Comparison of ENCODE assay signal across 11 cellular contexts in the genomic region with DNA sequence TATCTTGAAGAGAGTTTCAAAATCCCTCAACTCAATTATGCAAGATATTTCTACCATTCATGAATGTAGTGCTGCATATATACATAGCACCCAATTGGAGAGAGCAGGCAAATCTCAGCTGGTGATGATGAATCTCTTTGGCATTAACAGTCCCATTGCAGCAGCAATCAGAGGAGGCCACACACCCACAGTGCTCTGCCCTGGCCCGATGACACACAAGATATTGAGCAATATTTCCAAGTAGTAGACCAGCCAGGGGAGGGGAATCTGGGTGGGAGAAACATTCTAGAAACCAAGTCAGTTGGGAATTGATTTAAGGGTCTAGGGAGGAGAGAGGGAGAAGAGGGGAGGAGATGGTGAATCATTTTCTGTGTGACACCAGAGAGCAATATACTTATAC. TPM values are rescaled to one million over a fixed set of nuclear protein-coding genes. Genes with fewer than 3 reads are reported as not detected.
DNase-seq lines count a peak whose midpoint lies in the region; ATAC-seq and TF ChIP-seq lines count a peak whose summit lies in the region.
"Had no signal": no experiment of that assay in that cellular context is flagged by ENCODE, and none has a peak within 500 bp of the region (broad histone marks: within the 10 kb centered on the region; RNA-seq: fewer than 3 reads in every experiment).

No MANE protein-coding gene starts in this region.

- peak; percentile 85 for ATAC-seq in left colon

- in situ Hi-C loops in astrocyte of the cerebellum (cut with HindIII; ENCODE audit: low sequenced_read_pairs): no loop called here

- H3K4me3 ChIP-seq in astrocyte of the cerebellum (ENCODE audit: low read depth, low read length): no peak overlapping the region

- DNase-seq in AG09319 (ENCODE audit: extremely low read depth, low read depth): peak; percentile 80
- peak; percentile 93 for DNase-seq in HT1080 (ENCODE audit: low read depth)
- DNase-seq in astrocyte of the cerebellum (ENCODE audit: low read depth): peak; percentile 27
- no peak for DNase-seq in left colon
- no peak for DNase-seq in DMS79 (lab: John Stamatoyannopoulos, UW)
- no peak for DNase-seq in NCI-H2081 treated with DMSO at 0.1 percent for 48 hours (lab: John Stamatoyannopoulos, UW)
- DNase-seq in T-helper 9 cell: no peak
- no peak for DNase-seq in activated CD8-positive, alpha-beta memory T cell treated with anti-CD3 and anti-CD28 coated beads, Interleukin-2, amount 50 U/mL, for 48 hours
- DNase-seq: aorta, Caco-2, NCI-H1436 treated with DMSO at 0.1 percent for 48 hours had no signal

- intact Hi-C loops in left colon (cut with DNase I, micrococcal nuclease): no loop called here

- TF ChIP-seq CTCF in AG09319 (IDR thresholded peaks at IDR 0.05; ENCODE audit: low read depth, low read length): no peak
- no peak for TF ChIP-seq CTCF in astrocyte of the cerebellum (IDR thresholded peaks at IDR 0.05; ENCODE audit: low read depth, low read length, missing control alignments)

RNA-seq across cellular contexts. Expression of gene C5orf63, which starts 14.9 kb away (rescaled TPM):
- total RNA-seq in HT1080 (2014; rRNA removed; shearing (Covaris generic)): 0.37 and 1.9 TPM in 2 replicates
- polyA plus RNA-seq in HT1080 (2015; cell fraction: cytosol; rRNA removed): 0.31 and 0.38 TPM in 2 replicates
- polyA plus RNA-seq in HT1080 (2015; cell fraction: nucleus; rRNA removed): 1.2 and 1.3 TPM in 2 replicates
- total RNA-seq in left colon: 10 to 100 TPM; 11.0 to 15.3 TPM

RNA-seq across cellular contexts. Expression of gene MARCHF3, which starts 57.9 kb away (rescaled TPM):
- 5.0 and 9.9 TPM in 2 replicates for total RNA-seq in HT1080 (2014; rRNA removed; shearing (Covaris generic))
- 8.6 and 9.5 TPM in 2 replicates for polyA plus RNA-seq in HT1080 (2015; cell fraction: cytosol; rRNA removed)
- 4.1 TPM in 2 replicates for polyA plus RNA-seq in HT1080 (2015; cell fraction: nucleus; rRNA removed)
- total RNA-seq in left colon: 10 to 100 TPM; 40.3 to 57.7 TPM

Comparison
In these comparisons a context has a peak if more than half of its experiments do, and no peak if none do; other contexts are left out.
1. DNase-seq: peak in AG09319 (single experiment), HT1080 (single experiment) and astrocyte of the cerebellum (single experiment); none in left colon (0 of 2), DMS79 (single experiment), NCI-H2081 treated with DMSO at 0.1 percent for 48 hours (single experiment), T-helper 9 cell (single experiment) and activated CD8-positive, alpha-beta memory T cell treated with anti-CD3 and anti-CD28 coated beads, Interleukin-2, amount 50 U/mL, for 48 hours (single experiment).